ENCODE assay signal across 18 cellular contexts in the genomic region with DNA sequence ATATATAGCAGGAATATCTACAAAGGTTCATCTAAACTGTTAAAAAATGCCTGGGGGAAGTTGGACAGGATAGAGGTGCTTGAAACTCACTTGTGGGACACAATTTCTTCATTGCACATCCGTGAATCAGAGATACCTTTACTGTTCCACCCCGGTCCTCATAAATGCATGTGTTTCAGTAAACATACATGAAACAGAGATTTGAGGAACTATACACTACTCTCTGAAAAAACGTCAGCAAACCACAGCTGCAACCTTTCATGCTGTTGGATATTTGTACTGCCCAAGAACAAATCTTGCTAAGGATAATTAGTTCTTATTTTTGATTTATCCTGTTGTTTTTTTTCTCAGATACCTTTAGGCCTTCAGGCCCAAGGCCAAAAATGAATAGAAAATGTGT.
DNase-seq lines count a peak whose midpoint lies in the region; ATAC-seq and TF ChIP-seq lines count a peak whose summit lies in the region.
"Had no signal": no experiment of that assay in that cellular context is flagged by ENCODE, and none has a peak within 500 bp of the region (broad histone marks: within the 10 kb centered on the region; RNA-seq: fewer than 3 reads in every experiment).

No MANE protein-coding gene starts in this region.

- H2AFZ ChIP-seq in MM.1S (ENCODE audit: low read length) = no peak overlapping the region
- H2AFZ ChIP-seq: hepatocyte had no signal

- POLR2A ChIA-PET in GM10248 (lab: Yijun Ruan, JAX) = no interaction called here

- peak; percentile 70 for ATAC-seq in GM19463 (IDR thresholded peaks at IDR 0.05; ENCODE audit: unreplicated experiment)
- ATAC-seq in HG02870 (IDR thresholded peaks at IDR 0.05; ENCODE audit: unreplicated experiment) = peak; percentile 94
- ATAC-seq in SK-N-SH treated with all-trans-retinoic acid at 6 μM for 48 hours = no peak
- ATAC-seq in HG02571 (IDR thresholded peaks at IDR 0.05; ENCODE audit: unreplicated experiment) = no peak
- no peak for ATAC-seq in stimulated activated naive CD8-positive, alpha-beta T cell treated with anti-CD3 and anti-CD28 coated beads, Interleukin-15, Interleukin-2, amounts not matched to agents 100 U/mL and 50 U/mL, for 24 hours
- ATAC-seq: activated CD4-positive, alpha-beta T cell treated with anti-CD3 and anti-CD28 coated beads for 36 hours had no signal

- no peaks in the 10 kb centered on the region for H3K9me2 ChIP-seq in MM.1S (replicated peaks; ENCODE audit: insufficient read depth, low read length)

- no peaks in the 10 kb centered on the region for H4K20me1 ChIP-seq in MM.1S (ENCODE audit: insufficient read depth, low read length)

- no peaks in the 10 kb centered on the region for H3K4me1 ChIP-seq in MM.1S (ENCODE audit: low read length)

- CTCF ChIA-PET in GM10248 (lab: Yijun Ruan, JAX) = interaction anchor here (1.5 to 1.8 kb wide), 2 partner anchors 26 to 42 kb away, joined by 3 to 6 read pairs; no protein-coding TSS in a partner anchor

- no peaks in the 10 kb centered on the region for H3K27me3 ChIP-seq in MM.1S (replicated peaks; ENCODE audit: insufficient read depth, low read length)
- H3K27me3 ChIP-seq: cardiac muscle cell, hepatocyte had no signal

- H3K79me2 ChIP-seq in MM.1S (ENCODE audit: low read length) = no peaks in the 10 kb centered on the region
- H3K79me2 ChIP-seq: hepatocyte had no signal

- no peak overlapping the region for H3K27ac ChIP-seq in MM.1S (ENCODE audit: low read length)
- H3K27ac ChIP-seq: cardiac muscle cell, hepatocyte had no signal

- DNase-seq in GM10248 (ENCODE audit: extremely low spot score) (peak; percentile 14), NAMALWA (ENCODE audit: low spot score) (peak; percentile 32), MM.1S (no peak)
- DNase-seq in stimulated activated naive CD8-positive, alpha-beta T cell treated with anti-CD3 and anti-CD28 coated beads, Interleukin-15, Interleukin-2, amounts not matched to agents 100 U/mL and 50 U/mL, for 24 hours = no peak
- DNase-seq: activated CD4-positive, alpha-beta T cell treated with anti-CD3 and anti-CD28 coated beads for 36 hours; activated T-cell treated with anti-CD3 and anti-CD28 coated beads, Interleukin-2, amount 50 U/mL, for 1 hour; COR-L47; KBM-7; NCI-H187; NCI-H524 treated with DMSO at 0.1 percent for 48 hours; stimulated activated CD4-positive, alpha-beta T cell treated with anti-CD3 and anti-CD28 coated beads, Interleukin-4, amount 100 ng/mL, for 1 hour; T-helper 2 cell had no signal

- no peak for TF ChIP-seq CTCF in GM10248 (IDR thresholded peaks at IDR 0.05; ENCODE audit: control extremely low read depth, extremely low read depth, low read depth, missing control alignments)
- no peak for TF ChIP-seq CTCF in MM.1S (IDR thresholded peaks at IDR 0.05; ENCODE audit: low read length)

- no peaks in the 10 kb centered on the region for H3K36me3 ChIP-seq in MM.1S (replicated peaks; ENCODE audit: insufficient read depth, low read length)
- H3K36me3 ChIP-seq: cardiac muscle cell had no signal

- no peak overlapping the region for H3K4me3 ChIP-seq in MM.1S (ENCODE audit: low read length)
- H3K4me3 ChIP-seq: cardiac muscle cell, hepatocyte had no signal

- no peak overlapping the region for H3K4me2 ChIP-seq in MM.1S (ENCODE audit: low read depth, low read length)
- H3K4me2 ChIP-seq: hepatocyte had no signal

- no peaks in the 10 kb centered on the region for H3K9me3 ChIP-seq in MM.1S (replicated peaks; ENCODE audit: insufficient read depth, low read length)

- no peaks in the 10 kb centered on the region for H3F3A ChIP-seq in MM.1S (ENCODE audit: insufficient read depth, low read length)

- H3K9ac ChIP-seq in MM.1S (ENCODE audit: low read length) = no peak overlapping the region

TF ChIP-seq in SK-N-SH treated with all-trans-retinoic acid at 6 μM for 48 hours, 23 proteins besides CTCF, POLR2A, EP300 and RAD21:
- TF ChIP-seq, protein P1, sequence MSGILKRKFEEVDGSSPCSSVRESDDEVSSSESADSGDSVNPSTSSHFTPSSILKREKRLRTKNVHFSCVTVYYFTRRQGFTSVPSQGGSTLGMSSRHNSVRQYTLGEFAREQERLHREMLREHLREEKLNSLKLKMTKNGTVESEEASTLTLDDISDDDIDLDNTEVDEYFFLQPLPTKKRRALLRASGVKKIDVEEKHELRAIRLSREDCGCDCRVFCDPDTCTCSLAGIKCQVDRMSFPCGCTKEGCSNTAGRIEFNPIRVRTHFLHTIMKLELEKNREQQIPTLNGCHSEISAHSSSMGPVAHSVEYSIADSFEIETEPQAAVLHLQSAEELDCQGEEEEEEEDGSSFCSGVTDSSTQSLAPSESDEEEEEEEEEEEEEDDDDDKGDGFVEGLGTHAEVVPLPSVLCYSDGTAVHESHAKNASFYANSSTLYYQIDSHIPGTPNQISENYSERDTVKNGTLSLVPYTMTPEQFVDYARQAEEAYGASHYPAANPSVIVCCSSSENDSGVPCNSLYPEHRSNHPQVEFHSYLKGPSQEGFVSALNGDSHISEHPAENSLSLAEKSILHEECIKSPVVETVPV (CRISPR knock-in tag; IDR thresholded peaks at IDR 0.05) = no peak
- TF ChIP-seq, protein P2, sequence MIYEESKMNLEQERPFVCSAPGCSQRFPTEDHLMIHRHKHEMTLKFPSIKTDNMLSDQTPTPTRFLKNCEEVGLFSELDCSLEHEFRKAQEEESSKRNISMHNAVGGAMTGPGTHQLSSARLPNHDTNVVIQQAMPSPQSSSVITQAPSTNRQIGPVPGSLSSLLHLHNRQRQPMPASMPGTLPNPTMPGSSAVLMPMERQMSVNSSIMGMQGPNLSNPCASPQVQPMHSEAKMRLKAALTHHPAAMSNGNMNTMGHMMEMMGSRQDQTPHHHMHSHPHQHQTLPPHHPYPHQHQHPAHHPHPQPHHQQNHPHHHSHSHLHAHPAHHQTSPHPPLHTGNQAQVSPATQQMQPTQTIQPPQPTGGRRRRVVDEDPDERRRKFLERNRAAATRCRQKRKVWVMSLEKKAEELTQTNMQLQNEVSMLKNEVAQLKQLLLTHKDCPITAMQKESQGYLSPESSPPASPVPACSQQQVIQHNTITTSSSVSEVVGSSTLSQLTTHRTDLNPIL (CRISPR knock-in tag; IDR thresholded peaks at IDR 0.05; ENCODE audit: low read depth) = no peak
- no peak for TF ChIP-seq ZFP30 (CRISPR knock-in tag; IDR thresholded peaks at IDR 0.05)
- no peak for TF ChIP-seq ESRRG (CRISPR knock-in tag; IDR thresholded peaks at IDR 0.05)
- TF ChIP-seq, protein P3, sequence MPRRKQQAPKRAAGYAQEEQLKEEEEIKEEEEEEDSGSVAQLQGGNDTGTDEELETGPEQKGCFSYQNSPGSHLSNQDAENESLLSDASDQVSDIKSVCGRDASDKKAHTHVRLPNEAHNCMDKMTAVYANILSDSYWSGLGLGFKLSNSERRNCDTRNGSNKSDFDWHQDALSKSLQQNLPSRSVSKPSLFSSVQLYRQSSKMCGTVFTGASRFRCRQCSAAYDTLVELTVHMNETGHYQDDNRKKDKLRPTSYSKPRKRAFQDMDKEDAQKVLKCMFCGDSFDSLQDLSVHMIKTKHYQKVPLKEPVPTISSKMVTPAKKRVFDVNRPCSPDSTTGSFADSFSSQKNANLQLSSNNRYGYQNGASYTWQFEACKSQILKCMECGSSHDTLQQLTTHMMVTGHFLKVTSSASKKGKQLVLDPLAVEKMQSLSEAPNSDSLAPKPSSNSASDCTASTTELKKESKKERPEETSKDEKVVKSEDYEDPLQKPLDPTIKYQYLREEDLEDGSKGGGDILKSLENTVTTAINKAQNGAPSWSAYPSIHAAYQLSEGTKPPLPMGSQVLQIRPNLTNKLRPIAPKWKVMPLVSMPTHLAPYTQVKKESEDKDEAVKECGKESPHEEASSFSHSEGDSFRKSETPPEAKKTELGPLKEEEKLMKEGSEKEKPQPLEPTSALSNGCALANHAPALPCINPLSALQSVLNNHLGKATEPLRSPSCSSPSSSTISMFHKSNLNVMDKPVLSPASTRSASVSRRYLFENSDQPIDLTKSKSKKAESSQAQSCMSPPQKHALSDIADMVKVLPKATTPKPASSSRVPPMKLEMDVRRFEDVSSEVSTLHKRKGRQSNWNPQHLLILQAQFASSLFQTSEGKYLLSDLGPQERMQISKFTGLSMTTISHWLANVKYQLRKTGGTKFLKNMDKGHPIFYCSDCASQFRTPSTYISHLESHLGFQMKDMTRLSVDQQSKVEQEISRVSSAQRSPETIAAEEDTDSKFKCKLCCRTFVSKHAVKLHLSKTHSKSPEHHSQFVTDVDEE (CRISPR knock-in tag; IDR thresholded peaks at IDR 0.05) = no peak
- TF ChIP-seq CSDC2 (CRISPR knock-in tag; IDR thresholded peaks at IDR 0.05) = no peak
- no peak for TF ChIP-seq BACH2 (CRISPR knock-in tag; IDR thresholded peaks at IDR 0.05; ENCODE audit: borderline replicate concordance)
- TF ChIP-seq ZC3H10 (CRISPR knock-in tag; IDR thresholded peaks at IDR 0.05) = no peak
- no peak for TF ChIP-seq ZNF70 (CRISPR knock-in tag; IDR thresholded peaks at IDR 0.05)
- TF ChIP-seq, protein P4, sequence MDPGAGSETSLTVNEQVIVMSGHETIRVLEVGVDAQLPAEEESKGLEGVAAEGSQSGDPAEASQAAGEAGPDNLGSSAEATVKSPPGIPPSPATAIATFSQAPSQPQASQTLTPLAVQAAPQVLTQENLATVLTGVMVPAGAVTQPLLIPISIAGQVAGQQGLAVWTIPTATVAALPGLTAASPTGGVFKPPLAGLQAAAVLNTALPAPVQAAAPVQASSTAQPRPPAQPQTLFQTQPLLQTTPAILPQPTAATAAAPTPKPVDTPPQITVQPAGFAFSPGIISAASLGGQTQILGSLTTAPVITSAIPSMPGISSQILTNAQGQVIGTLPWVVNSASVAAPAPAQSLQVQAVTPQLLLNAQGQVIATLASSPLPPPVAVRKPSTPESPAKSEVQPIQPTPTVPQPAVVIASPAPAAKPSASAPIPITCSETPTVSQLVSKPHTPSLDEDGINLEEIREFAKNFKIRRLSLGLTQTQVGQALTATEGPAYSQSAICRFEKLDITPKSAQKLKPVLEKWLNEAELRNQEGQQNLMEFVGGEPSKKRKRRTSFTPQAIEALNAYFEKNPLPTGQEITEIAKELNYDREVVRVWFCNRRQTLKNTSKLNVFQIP (CRISPR knock-in tag; IDR thresholded peaks at IDR 0.05; ENCODE audit: borderline replicate concordance, low read depth) = no peak
- no peak for TF ChIP-seq TOX (CRISPR knock-in tag; IDR thresholded peaks at IDR 0.05; ENCODE audit: borderline replicate concordance)
- TF ChIP-seq ZNF8 (CRISPR knock-in tag; IDR thresholded peaks at IDR 0.05) = no peak
- TF ChIP-seq OSR1 (CRISPR knock-in tag; IDR thresholded peaks at IDR 0.05) = no peak
- TF ChIP-seq ZNF565 (CRISPR knock-in tag; conservative IDR thresholded peaks at IDR 0.05; ENCODE audit: low read depth) = no peak
- no peak for TF ChIP-seq GLIS3 (CRISPR knock-in tag; IDR thresholded peaks at IDR 0.05)
- no peak for TF ChIP-seq ZFP3 (CRISPR knock-in tag; IDR thresholded peaks at IDR 0.05)

Comparison
In these comparisons a context has a peak if more than half of its experiments do, and no peak if none do; other contexts are left out.
1. DNase-seq: peak in GM10248 (single experiment) and NAMALWA (single experiment); none in MM.1S (single experiment) and stimulated activated naive CD8-positive, alpha-beta T cell treated with anti-CD3 and anti-CD28 coated beads, Interleukin-15, Interleukin-2, amounts not matched to agents 100 U/mL and 50 U/mL, for 24 hours (single experiment).
2. ATAC-seq: peak in GM19463 (single experiment) and HG02870 (single experiment); none in SK-N-SH treated with all-trans-retinoic acid at 6 μM for 48 hours (single experiment), HG02571 (single experiment) and stimulated activated naive CD8-positive, alpha-beta T cell treated with anti-CD3 and anti-CD28 coated beads, Interleukin-15, Interleukin-2, amounts not matched to agents 100 U/mL and 50 U/mL, for 24 hours (single experiment).